In genomic region chr6:26363882-26364825, GRCh38 we compare ENCODE assay signal across 7 cellular contexts. TPM values are rescaled to one million over a fixed set of nuclear protein-coding genes. Genes with fewer than 3 reads are reported as not detected.
A peak's percentile ranks its signal among the peaks of the same experiment; 100 is the strongest.
DNase-seq lines count a peak whose midpoint lies in the region; ATAC-seq and TF ChIP-seq lines count a peak whose summit lies in the region.
"Had no signal": no experiment of that assay in that cellular context is flagged by ENCODE, and none has a peak within 500 bp of the region (broad histone marks: within the 10 kb centered on the region; RNA-seq: fewer than 3 reads in every experiment).

No MANE protein-coding gene starts in this region.

- no peak for TF ChIP-seq RAD21 in HCT116 (IDR thresholded peaks at IDR 0.05; ENCODE audit: low read depth)

- H2AFZ ChIP-seq in HCT116 (ENCODE audit: low read depth, low read length, poor library complexity, severe bottlenecking), result peak overlapping the region; percentile 60

- 0 out of 2 replicates have a peak, but pooled peaks have one; percentile 21 for ATAC-seq in HCT116
- no peak for ATAC-seq in body of pancreas
- ATAC-seq in HG02970 (IDR thresholded peaks at IDR 0.05; ENCODE audit: low FRiP score, unreplicated experiment), result no peak

- POLR2A ChIA-PET in HCT116 (lab: Charles Lee), result no interaction called here

- no peaks in the 10 kb centered on the region for H3K27me3 Mint-ChIP-seq in progenitor cell of endocrine pancreas

- H3K4me3 Mint-ChIP-seq in progenitor cell of endocrine pancreas (ENCODE audit: low read depth), result no peak overlapping the region
- H3K4me3 Mint-ChIP-seq: activated B cell treated with CpG ODN at 0.5 μM for 24 hours had no signal

- H3K4me1 ChIP-seq in HCT116 (ENCODE audit: control insufficient read depth in 1 of 2, insufficient read depth in 2 of 2, low read length in 2 of 2), result peaks cover 5 to 15% of the 10 kb centered on the region in 2 experiments; a peak in 3 of 4 replicates
- peaks cover 8% of the 10 kb centered on the region for H3K4me1 ChIP-seq in body of pancreas
- H3K4me1 ChIP-seq in neutrophil (ENCODE audit: control insufficient read depth in 1 of 2, insufficient read depth in 1 of 2, low read depth in 1 of 2, low read length in 1 of 2), result peaks cover 17 to 24% of the 10 kb centered on the region in 2 experiments

- H3K27ac Mint-ChIP-seq in progenitor cell of endocrine pancreas, result no peak overlapping the region
- H3K27ac Mint-ChIP-seq: activated B cell treated with CpG ODN at 0.5 μM for 24 hours had no signal

- DNase-seq in HCT116 (ENCODE audit: low read depth, low spot score), result no peak
- no peak for DNase-seq in body of pancreas
- DNase-seq in progenitor cell of endocrine pancreas (ENCODE audit: low spot score, unreplicated experiment), result no peak
- no peak for DNase-seq in GM19240 (ENCODE audit: insufficient read length, low spot score)
- DNase-seq: activated B cell treated with CpG ODN at 0.5 μM for 24 hours had no signal

- H3K36me3 ChIP-seq in HCT116 (ENCODE audit: control insufficient read depth in 1 of 2, insufficient read depth in 2 of 2, low read length in 2 of 2) (no peaks in the 10 kb centered on the region), body of pancreas (replicated peaks in 1 of 2; ENCODE audit: insufficient read depth in 1 of 2, low read depth in 2 of 2) (no peaks in the 10 kb centered on the region), neutrophil (peaks cover 3% of the 10 kb centered on the region)

- peaks cover 7% of the 10 kb centered on the region for H3K4me1 Mint-ChIP-seq in progenitor cell of endocrine pancreas (ENCODE audit: low read depth)

- H3K27me3 ChIP-seq in HCT116 (ENCODE audit: insufficient read depth, low read length) (no peaks in the 10 kb centered on the region), body of pancreas (no peaks in the 10 kb centered on the region), neutrophil (no peaks in the 10 kb centered on the region)

- peak overlapping the region; percentile 85 for H3K4me2 ChIP-seq in HCT116 (ENCODE audit: low read length)

- H3K9me3 Mint-ChIP-seq in progenitor cell of endocrine pancreas (ENCODE audit: low read depth), result no peaks in the 10 kb centered on the region
- H3K9me3 Mint-ChIP-seq: activated B cell treated with CpG ODN at 0.5 μM for 24 hours had no signal

- no peaks in the 10 kb centered on the region for H3K9me2 ChIP-seq in HCT116 (ENCODE audit: insufficient read depth)

- RAD21 ChIA-PET in HCT116 (lab: Charles Lee; ENCODE audit: low non-redundant PET in 1 of 2, low total read pairs in 2 of 2, uncharacterized antibody in 2 of 2, unreplicated experiment in 2 of 2), result no interaction called here

- intact Hi-C loops in HCT116 (cut with micrococcal nuclease) (no loop called here), body of pancreas (cut with DNase I) (no loop called here)

- H3K36me3 Mint-ChIP-seq in progenitor cell of endocrine pancreas (ENCODE audit: insufficient read depth), result no peaks in the 10 kb centered on the region

- 60 to 77% methylated on average over 6 of the region's 6 CpGs for WGBS in body of pancreas, 2 donors

- TF ChIP-seq POLR2A in HCT116 (IDR thresholded peaks at IDR 0.05; ENCODE audit: borderline replicate concordance, extremely low read depth, insufficient read depth, insufficient read length), result no peak
- no peak for TF ChIP-seq POLR2A in body of pancreas (IDR thresholded peaks at IDR 0.05)

- no peak for TF ChIP-seq CTCF in HCT116 (IDR thresholded peaks at IDR 0.05 in 2 of 3, conservative IDR thresholded peaks at IDR 0.05 in 1 of 3; ENCODE audit: borderline replicate concordance in 1 of 3, insufficient read depth in 1 of 3, low read depth in 2 of 3, low read length in 2 of 3)
- no peak for TF ChIP-seq CTCF in body of pancreas (IDR thresholded peaks at IDR 0.05)
- TF ChIP-seq CTCF in neutrophil (IDR thresholded peaks at IDR 0.05), result no peak
- TF ChIP-seq CTCF in progenitor cell of endocrine pancreas (IDR thresholded peaks at IDR 0.05; ENCODE audit: unreplicated experiment), result no peak

- CTCF ChIA-PET in HCT116 (lab: Charles Lee), result no interaction called here

- BruUV-seq in HCT116 (replicated peaks; lab: Mats Ljungman, UMichigan), result TSS peak; percentile 87

- peak overlapping the region; percentile 55 to 66 for H3K4me3 ChIP-seq in HCT116 (replicated peaks in 1 of 2; ENCODE audit: low read depth in 1 of 2, low read length in 2 of 2)
- no peak overlapping the region for H3K4me3 ChIP-seq in body of pancreas
- H3K4me3 ChIP-seq in neutrophil (ENCODE audit: low read depth in 1 of 2, low read length in 1 of 2), result peak overlapping the region; percentile 82 to 84

- H3K79me2 ChIP-seq in HCT116 (ENCODE audit: insufficient read depth, low read length), result no peaks in the 10 kb centered on the region

- H3K27ac ChIP-seq in HCT116 (ENCODE audit: low read depth, low read length) (peak overlapping the region; percentile 60; the same call in 1 of the 2 replicates), body of pancreas (peak overlapping the region; percentile 66 to 92 (median 83)), neutrophil (peak overlapping the region; percentile 96)

- H4K20me1 ChIP-seq in HCT116 (ENCODE audit: insufficient read depth), result no peaks in the 10 kb centered on the region

- H3K9me3 ChIP-seq in HCT116 (ENCODE audit: control insufficient read depth in 1 of 2, insufficient read depth in 1 of 2, low read depth in 1 of 2, low read length in 2 of 2) (no peaks in the 10 kb centered on the region), body of pancreas (no peaks in the 10 kb centered on the region), neutrophil (no peaks in the 10 kb centered on the region)

- peak overlapping the region; percentile 71 for H3K9ac ChIP-seq in HCT116 (ENCODE audit: low read length)

TF ChIP-seq in HCT116, 20 proteins besides CTCF, POLR2A, EP300 and RAD21 (continues in another document):
- no peak for TF ChIP-seq YY1 (IDR thresholded peaks at IDR 0.05; ENCODE audit: extremely low read depth, insufficient replicate concordance, low read depth, low read length)
- TF ChIP-seq ATF3 (IDR thresholded peaks at IDR 0.05), result no peak
- TF ChIP-seq EGR1 (IDR thresholded peaks at IDR 0.05; ENCODE audit: low read depth), result no peak
- no peak for TF ChIP-seq CEBPB (IDR thresholded peaks at IDR 0.05; ENCODE audit: low read depth)
- no peak for TF ChIP-seq EZH2 (IDR thresholded peaks at IDR 0.05)
- TF ChIP-seq SRF (IDR thresholded peaks at IDR 0.05; ENCODE audit: low read depth), result no peak
- TF ChIP-seq ZBTB33 (IDR thresholded peaks at IDR 0.05; ENCODE audit: extremely low read depth, insufficient replicate concordance, low read length), result no peak
- no peak for TF ChIP-seq REST (IDR thresholded peaks at IDR 0.05; ENCODE audit: low read depth)
- TF ChIP-seq POLR2AphosphoS5 (IDR thresholded peaks at IDR 0.05; ENCODE audit: low read depth, low read length), result no peak
- TF ChIP-seq ZFX (IDR thresholded peaks at IDR 0.05), result no peak

RNA-seq across cellular contexts. Expression of gene BTN3A2, which starts 0.8 kb away (rescaled TPM):
- 14.1 TPM for total RNA-seq in HCT116 (2021; ENCODE audit: unreplicated experiment)
- polyA plus RNA-seq in HCT116 (2012), result 10.8 and 12.9 TPM in 2 replicates
- 1 to 10 TPM; 5.9 to 8.6 TPM for total RNA-seq in body of pancreas
- 5.1 and 5.3 TPM in 2 replicates for total RNA-seq in progenitor cell of endocrine pancreas

RNA-seq across cellular contexts. Expression of gene BTN2A2, which starts 18.8 kb away (rescaled TPM):
- total RNA-seq in HCT116 (2021; ENCODE audit: unreplicated experiment) (15.4 TPM), body of pancreas (1 to 10 TPM; 3.1 to 5.3 TPM), progenitor cell of endocrine pancreas (26.8 and 33.4 TPM in 2 replicates)
- polyA plus RNA-seq in HCT116 (2012), result 13.0 and 14.6 TPM in 2 replicates

RNA-seq across cellular contexts. Expression of gene BTN3A1, which starts 37.9 kb away (rescaled TPM):
- total RNA-seq in HCT116 (2021; ENCODE audit: unreplicated experiment) (9.0 TPM), body of pancreas (10 to 100 TPM in 1 of 2 donors, 1 to 10 TPM in 1; 9.2 to 11.4 TPM), progenitor cell of endocrine pancreas (9.6 and 10.5 TPM in 2 replicates)
- 4.8 and 5.0 TPM in 2 replicates for polyA plus RNA-seq in HCT116 (2012)

Comparison
In these comparisons a context has a peak if more than half of its experiments do, and no peak if none do; other contexts are left out.
1. H3K4me3 ChIP-seq: peak in HCT116 (2 of 2) and neutrophil (2 of 2); none in body of pancreas (0 of 2).
2. Peak in every context shown above with its lines, with median percentiles within 50 percentile points of each other: H3K27ac ChIP-seq.